Comparison of ENCODE assay signal across 1 cellular context in the genomic region with DNA sequence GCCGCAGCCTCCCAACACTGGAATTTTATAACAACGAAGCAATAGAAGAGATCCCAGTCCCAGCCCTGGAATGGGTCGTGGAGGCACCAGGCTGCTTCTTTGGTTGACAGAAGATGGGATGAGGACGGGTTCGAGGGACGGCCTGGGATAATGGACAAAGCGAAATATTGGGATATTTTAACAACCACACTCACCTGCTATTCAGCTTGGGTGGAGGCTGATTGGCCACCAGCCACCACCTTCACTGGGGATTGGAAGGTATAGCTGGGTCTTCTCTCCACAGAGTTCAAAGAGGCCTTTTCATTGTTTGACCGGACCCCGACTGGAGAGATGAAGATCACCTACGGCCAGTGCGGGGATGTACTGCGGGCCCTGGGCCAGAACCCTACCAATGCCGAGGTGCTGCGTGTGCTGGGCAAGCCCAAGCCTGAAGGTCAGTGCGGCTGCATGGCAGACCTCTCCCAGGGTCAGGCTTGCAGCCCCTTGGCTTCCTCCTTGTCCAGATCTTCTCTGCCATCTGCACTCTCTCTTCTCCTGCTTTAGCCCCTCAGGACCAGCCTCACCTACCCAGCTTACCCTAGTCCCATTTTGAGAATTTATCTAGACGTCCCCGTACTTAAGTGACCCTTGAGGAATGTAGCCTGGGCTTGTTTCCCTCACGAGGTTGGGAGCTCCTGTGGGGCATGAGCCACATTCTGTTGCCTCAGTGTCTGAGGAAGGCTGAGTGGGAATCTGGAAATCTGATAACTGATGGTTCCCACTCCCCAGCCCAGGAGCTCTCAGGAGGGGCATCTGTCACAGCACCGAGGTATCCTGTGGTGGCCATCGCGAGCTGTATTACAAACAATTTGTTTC.
TF ChIP-seq lines count a peak whose summit lies in the region.

No MANE protein-coding gene starts in this region.

TF ChIP-seq in HepG2, 621 proteins besides CTCF, POLR2A, EP300 and RAD21:
- no peak for TF ChIP-seq SP140L (CRISPR knock-in tag; IDR thresholded peaks at IDR 0.05; ENCODE audit: borderline replicate concordance)
- no peak for TF ChIP-seq ZNF224 (CRISPR knock-in tag; IDR thresholded peaks at IDR 0.05)
- no peak for TF ChIP-seq XRCC5 (optimal IDR thresholded peaks at IDR 0.05; ENCODE audit: low read length)
- TF ChIP-seq, protein P1, sequence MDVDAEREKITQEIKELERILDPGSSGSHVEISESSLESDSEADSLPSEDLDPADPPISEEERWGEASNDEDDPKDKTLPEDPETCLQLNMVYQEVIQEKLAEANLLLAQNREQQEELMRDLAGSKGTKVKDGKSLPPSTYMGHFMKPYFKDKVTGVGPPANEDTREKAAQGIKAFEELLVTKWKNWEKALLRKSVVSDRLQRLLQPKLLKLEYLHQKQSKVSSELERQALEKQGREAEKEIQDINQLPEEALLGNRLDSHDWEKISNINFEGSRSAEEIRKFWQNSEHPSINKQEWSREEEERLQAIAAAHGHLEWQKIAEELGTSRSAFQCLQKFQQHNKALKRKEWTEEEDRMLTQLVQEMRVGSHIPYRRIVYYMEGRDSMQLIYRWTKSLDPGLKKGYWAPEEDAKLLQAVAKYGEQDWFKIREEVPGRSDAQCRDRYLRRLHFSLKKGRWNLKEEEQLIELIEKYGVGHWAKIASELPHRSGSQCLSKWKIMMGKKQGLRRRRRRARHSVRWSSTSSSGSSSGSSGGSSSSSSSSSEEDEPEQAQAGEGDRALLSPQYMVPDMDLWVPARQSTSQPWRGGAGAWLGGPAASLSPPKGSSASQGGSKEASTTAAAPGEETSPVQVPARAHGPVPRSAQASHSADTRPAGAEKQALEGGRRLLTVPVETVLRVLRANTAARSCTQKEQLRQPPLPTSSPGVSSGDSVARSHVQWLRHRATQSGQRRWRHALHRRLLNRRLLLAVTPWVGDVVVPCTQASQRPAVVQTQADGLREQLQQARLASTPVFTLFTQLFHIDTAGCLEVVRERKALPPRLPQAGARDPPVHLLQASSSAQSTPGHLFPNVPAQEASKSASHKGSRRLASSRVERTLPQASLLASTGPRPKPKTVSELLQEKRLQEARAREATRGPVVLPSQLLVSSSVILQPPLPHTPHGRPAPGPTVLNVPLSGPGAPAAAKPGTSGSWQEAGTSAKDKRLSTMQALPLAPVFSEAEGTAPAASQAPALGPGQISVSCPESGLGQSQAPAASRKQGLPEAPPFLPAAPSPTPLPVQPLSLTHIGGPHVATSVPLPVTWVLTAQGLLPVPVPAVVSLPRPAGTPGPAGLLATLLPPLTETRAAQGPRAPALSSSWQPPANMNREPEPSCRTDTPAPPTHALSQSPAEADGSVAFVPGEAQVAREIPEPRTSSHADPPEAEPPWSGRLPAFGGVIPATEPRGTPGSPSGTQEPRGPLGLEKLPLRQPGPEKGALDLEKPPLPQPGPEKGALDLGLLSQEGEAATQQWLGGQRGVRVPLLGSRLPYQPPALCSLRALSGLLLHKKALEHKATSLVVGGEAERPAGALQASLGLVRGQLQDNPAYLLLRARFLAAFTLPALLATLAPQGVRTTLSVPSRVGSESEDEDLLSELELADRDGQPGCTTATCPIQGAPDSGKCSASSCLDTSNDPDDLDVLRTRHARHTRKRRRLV (CRISPR knock-in tag; IDR thresholded peaks at IDR 0.05) = no peak
